Comparison of ENCODE assay signal across 12 cellular contexts in the genomic region with DNA sequence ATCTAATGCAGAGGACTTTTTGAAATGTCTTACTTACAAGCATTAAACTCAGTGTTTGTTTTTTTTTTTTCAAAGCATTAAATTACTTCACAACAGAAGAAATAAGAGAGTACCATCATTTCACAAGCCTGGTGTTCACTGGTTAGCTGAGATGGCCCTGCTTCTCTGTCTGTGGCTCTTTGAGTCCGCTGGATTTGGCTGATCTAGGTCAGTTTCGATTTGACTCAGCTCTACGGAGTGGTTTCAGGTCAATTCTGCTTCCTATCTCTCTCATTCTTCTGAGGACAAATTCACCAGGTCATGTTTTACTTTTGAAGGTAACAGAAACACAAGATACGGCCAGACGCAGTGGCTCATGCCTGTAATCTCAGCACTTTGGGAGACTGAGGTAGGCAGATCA.
"Had no signal": no experiment of that assay in that cellular context is flagged by ENCODE, and none has a peak within 500 bp of the region (broad histone marks: within the 10 kb centered on the region; RNA-seq: fewer than 3 reads in every experiment).

No MANE protein-coding gene starts in this region.

- H3K4me3 Mint-ChIP-seq: activated CD4-positive, alpha-beta memory T cell treated with anti-CD3 and anti-CD28 coated beads, Interleukin-2, amount 10 ng/mL, durations not matched to agents 7 days and 5 days; activated naive CD8-positive, alpha-beta T cell treated with anti-CD3 and anti-CD28 coated beads, Interleukin-2, amount 50 U/mL, for 24 hours; naive thymus-derived CD4-positive, alpha-beta T cell had no signal

- H3K27me3 Mint-ChIP-seq: activated CD4-positive, alpha-beta memory T cell treated with anti-CD3 and anti-CD28 coated beads, Interleukin-2, amount 10 ng/mL, durations not matched to agents 7 days and 5 days; activated naive CD8-positive, alpha-beta T cell treated with anti-CD3 and anti-CD28 coated beads, Interleukin-2, amount 50 U/mL, for 24 hours; naive thymus-derived CD4-positive, alpha-beta T cell had no signal

- H3K79me2 ChIP-seq: parathyroid adenoma had no signal

- H3K9ac ChIP-seq: parathyroid adenoma had no signal

- H3K4me3 ChIP-seq: dorsolateral prefrontal cortex, esophagus muscularis mucosa, vagina had no signal

- H3K36me3 ChIP-seq: esophagus muscularis mucosa, vagina had no signal

- H3K9me3 Mint-ChIP-seq: activated naive CD8-positive, alpha-beta T cell treated with anti-CD3 and anti-CD28 coated beads, Interleukin-2, amount 50 U/mL, for 24 hours had no signal

- H3K4me1 ChIP-seq: esophagus muscularis mucosa, parathyroid adenoma, vagina had no signal

- H3K36me3 Mint-ChIP-seq: naive thymus-derived CD4-positive, alpha-beta T cell had no signal

- ATAC-seq: activated naive CD8-positive, alpha-beta T cell treated with anti-CD3 and anti-CD28 coated beads, Interleukin-2, amount 50 U/mL, for 24 hours; naive thymus-derived CD4-positive, alpha-beta T cell had no signal

- H3K27ac ChIP-seq: dorsolateral prefrontal cortex, esophagus muscularis mucosa, parathyroid adenoma, vagina, VCaP had no signal

- H3K9me3 ChIP-seq: esophagus muscularis mucosa, vagina had no signal

- H3K27me3 ChIP-seq: dorsolateral prefrontal cortex, esophagus muscularis mucosa, vagina had no signal

- H2AFZ ChIP-seq: parathyroid adenoma had no signal

- H3K27ac Mint-ChIP-seq: activated CD4-positive, alpha-beta memory T cell treated with anti-CD3 and anti-CD28 coated beads, Interleukin-2, amount 10 ng/mL, durations not matched to agents 7 days and 5 days; activated naive CD8-positive, alpha-beta T cell treated with anti-CD3 and anti-CD28 coated beads, Interleukin-2, amount 50 U/mL, for 24 hours had no signal

- H3K4me1 Mint-ChIP-seq: activated CD4-positive, alpha-beta memory T cell treated with anti-CD3 and anti-CD28 coated beads, Interleukin-2, amount 10 ng/mL, durations not matched to agents 7 days and 5 days; activated naive CD8-positive, alpha-beta T cell treated with anti-CD3 and anti-CD28 coated beads, Interleukin-2, amount 50 U/mL, for 24 hours; naive thymus-derived CD4-positive, alpha-beta T cell had no signal

- DNase-seq: activated CD4-positive, alpha-beta memory T cell treated with anti-CD3 and anti-CD28 coated beads, Interleukin-2, amount 10 ng/mL, durations not matched to agents 7 days and 5 days; activated naive CD4-positive, alpha-beta T cell treated with Interleukin-2 at 50 U/mL for 16 hours; activated naive CD8-positive, alpha-beta T cell treated with anti-CD3 and anti-CD28 coated beads, Interleukin-2, amount 50 U/mL, for 24 hours; activated T-cell treated with anti-CD3 and anti-CD28 coated beads, Interleukin-2, amount 50 U/mL, for 48 hours; dorsolateral prefrontal cortex; mammary epithelial cell; naive thymus-derived CD4-positive, alpha-beta T cell; retina had no signal
